ENCODE assay signal across 10 cellular contexts in the genomic region with DNA sequence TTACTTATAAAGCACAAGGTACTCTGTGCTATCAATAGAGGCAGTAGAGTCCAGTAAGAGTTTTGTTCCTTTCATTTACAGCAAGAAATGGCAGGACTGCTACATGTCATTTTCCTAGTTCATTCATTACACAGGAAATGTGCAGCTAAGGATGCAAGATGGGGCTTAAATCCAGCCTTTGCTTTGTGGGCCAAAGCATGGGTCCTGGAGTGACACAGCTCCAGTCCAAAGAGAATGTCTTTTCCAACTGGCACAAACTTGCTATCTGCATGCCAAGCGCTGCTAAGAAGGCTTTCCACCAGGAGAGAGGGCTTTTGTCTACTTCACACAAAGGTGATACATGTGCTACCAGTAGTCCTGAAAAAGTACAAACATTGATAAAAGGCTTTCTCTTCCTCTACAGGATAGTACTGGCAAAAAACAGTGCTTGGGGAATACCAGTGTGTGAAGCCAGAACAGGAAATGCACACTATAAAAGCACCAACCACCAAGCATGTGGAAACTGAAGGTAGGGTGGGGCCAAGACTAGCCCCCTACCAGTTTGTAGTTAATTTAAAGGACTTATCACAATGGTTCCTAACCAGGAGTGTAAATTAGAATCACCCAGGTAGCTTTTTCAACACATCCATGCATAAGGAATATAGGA.
DNase-seq lines count a peak whose midpoint lies in the region; ATAC-seq, FAIRE-seq and TF ChIP-seq lines count a peak whose summit lies in the region.
"Had no signal": no experiment of that assay in that cellular context is flagged by ENCODE, and none has a peak within 500 bp of the region (broad histone marks: within the 10 kb centered on the region; RNA-seq: fewer than 3 reads in every experiment).

No MANE protein-coding gene starts in this region.

- CTCF ChIA-PET in MCF 10A (lab: Yijun Ruan, JAX) (interaction anchor here (0.5 to 10.2 kb wide), 12 partner anchors 13 to 772 kb away, joined by 3 to 73 read pairs (median 4); no protein-coding TSS in a partner anchor), mammary epithelial cell (lab: Charles Lee; ENCODE audit: low non-redundant PET) (interaction anchor here (0.6 kb wide), 1 partner anchor 154 kb away, joined by 7 read pairs; no protein-coding TSS in a partner anchor)

- POLR2A ChIA-PET in MCF 10A (lab: Yijun Ruan, JAX), result interaction anchor here (0.6 to 1.6 kb wide), 12 partner anchors 11 to 1886 kb away, joined by 3 to 13 read pairs (median 4); a partner anchor contains a TSS

- BruUV-seq in MCF 10A (replicated peaks; lab: Mats Ljungman, UMichigan) (TSS peak; percentile 17), mammary epithelial cell (replicated peaks; lab: Mats Ljungman, UMichigan) (no TSS peak)

- intact Hi-C loops in MCF 10A (cut with micrococcal nuclease), result no loop called here
- intact Hi-C loops in mammary epithelial cell (cut with micrococcal nuclease), result no loop called here

- H3K4me3 Mint-ChIP-seq in MCF 10A (ENCODE audit: unreplicated experiment), result no peak overlapping the region
- peak overlapping the region; percentile 34 to 41 for H3K4me3 Mint-ChIP-seq in effector memory CD8-positive, alpha-beta T cell

- DNase-seq in MCF 10A (ENCODE audit: unreplicated experiment), result no peak
- DNase-seq in mammary epithelial cell, result no peak
- DNase-seq in KBM-7, result peak; percentile 22
- DNase-seq in effector memory CD8-positive, alpha-beta T cell, result no peak
- DNase-seq in HTR-8/SVneo (ENCODE audit: insufficient read length, low spot score), result no peak
- DNase-seq: NCI-H524 had no signal

- H3K4me2 ChIP-seq in mammary epithelial cell (ENCODE audit: insufficient read depth, low read depth, low read length), result no peak overlapping the region

- FAIRE-seq in HTR-8/SVneo (lab: Jason Lieb, UNC), result no peak

- dilution Hi-C loops in mammary epithelial cell (cut with HindIII; ENCODE audit: low sequenced_read_pairs), result no loop called here

- no peaks in the 10 kb centered on the region for H3K9me3 ChIP-seq in mammary epithelial cell (replicated peaks; ENCODE audit: insufficient read depth, low read length)
- H3K9me3 ChIP-seq in thymus (ENCODE audit: control insufficient read depth), result no peaks in the 10 kb centered on the region

- WGBS in mammary epithelial cell (ENCODE audit: low coverage, missing lambda C conversion rate), result no CpG with 5 or more reads among the region's 1 CpG
- 90% methylated on average over 1 of the region's 1 CpG for WGBS in thymus

- H3K9ac ChIP-seq in mammary epithelial cell (ENCODE audit: insufficient read depth, low read length), result no peak overlapping the region

- H3K9me3 Mint-ChIP-seq in MCF 10A (ENCODE audit: unreplicated experiment), result no peaks in the 10 kb centered on the region
- no peaks in the 10 kb centered on the region for H3K9me3 Mint-ChIP-seq in effector memory CD8-positive, alpha-beta T cell

- H3K4me1 ChIP-seq in mammary epithelial cell (ENCODE audit: insufficient read depth, low read length), result no peaks in the 10 kb centered on the region
- peaks cover 7% of the 10 kb centered on the region for H3K4me1 ChIP-seq in thymus (ENCODE audit: control insufficient read depth, insufficient read depth, low read length)

- H3K27me3 ChIP-seq in mammary epithelial cell (ENCODE audit: insufficient read depth, low read length) (no peaks in the 10 kb centered on the region), thymus (ENCODE audit: control insufficient read depth, insufficient read depth) (no peaks in the 10 kb centered on the region)

- H2AFZ ChIP-seq in mammary epithelial cell (ENCODE audit: low read depth, low read length), result no peak overlapping the region

- no peak overlapping the region for H3K4me3 ChIP-seq in mammary epithelial cell (replicated peaks in 1 of 3; ENCODE audit: insufficient read depth in 1 of 3, low read depth in 2 of 3, low read length in 3 of 3)
- no peak overlapping the region for H3K4me3 ChIP-seq in thymus (ENCODE audit: low read length)

- peaks cover 57% of the 10 kb centered on the region for H3K79me2 ChIP-seq in mammary epithelial cell (ENCODE audit: insufficient read depth, low read length)

- no peaks in the 10 kb centered on the region for H4K20me1 ChIP-seq in mammary epithelial cell (ENCODE audit: insufficient read depth, low read length)

- no peaks in the 10 kb centered on the region for H3K27me3 Mint-ChIP-seq in MCF 10A (ENCODE audit: insufficient read depth, unreplicated experiment)
- no peaks in the 10 kb centered on the region for H3K27me3 Mint-ChIP-seq in effector memory CD8-positive, alpha-beta T cell

- no peak overlapping the region for H3K27ac Mint-ChIP-seq in MCF 10A (ENCODE audit: low read depth, unreplicated experiment)
- H3K27ac Mint-ChIP-seq in effector memory CD8-positive, alpha-beta T cell, result peak overlapping the region; percentile 35 to 55

- peak; percentile 67 for ATAC-seq in effector memory CD8-positive, alpha-beta T cell (replicated peaks)
- ATAC-seq in GM18873 (IDR thresholded peaks at IDR 0.05; ENCODE audit: low FRiP score, unreplicated experiment), result no peak
- no peak for ATAC-seq in HG03175 (IDR thresholded peaks at IDR 0.05; ENCODE audit: unreplicated experiment)

- TF ChIP-seq CTCF in MCF 10A (IDR thresholded peaks at IDR 0.05; ENCODE audit: unreplicated experiment), result no peak
- no peak for TF ChIP-seq CTCF in mammary epithelial cell (conservative IDR thresholded peaks at IDR 0.05 in 1 of 2, IDR thresholded peaks at IDR 0.05 in 1 of 2; ENCODE audit: extremely low read depth in 1 of 2, insufficient read depth in 1 of 2, low read depth in 1 of 2, low read length in 2 of 2)

- no peaks in the 10 kb centered on the region for H3K36me3 ChIP-seq in mammary epithelial cell (ENCODE audit: insufficient read depth, low read length)
- H3K36me3 ChIP-seq in thymus (ENCODE audit: control insufficient read depth, insufficient read depth), result peaks cover 8% of the 10 kb centered on the region

- in situ Hi-C loops in mammary epithelial cell (cut with MboI; ENCODE audit: low sequenced_read_pairs in 2 of 2) (no loop called here), KBM-7 (cut with MboI; ENCODE audit: low pct_unique_long_range_greater_than_20kb, low sequenced_read_pairs) (no loop called here)

- H3K27ac ChIP-seq in mammary epithelial cell (ENCODE audit: insufficient read depth, low read depth, low read length) (no peak overlapping the region), thymus (ENCODE audit: low read depth) (peak overlapping the region; percentile 59)
- H3K27ac ChIP-seq: C4-2B had no signal

- H3K4me1 Mint-ChIP-seq in MCF 10A (ENCODE audit: insufficient read depth, unreplicated experiment), result peaks cover 7% of the 10 kb centered on the region
- peaks cover 26 to 50% of the 10 kb centered on the region in 2 donors for H3K4me1 Mint-ChIP-seq in effector memory CD8-positive, alpha-beta T cell (ENCODE audit: low read depth in 2 of 2)

- peaks cover 18% of the 10 kb centered on the region for H3K36me3 Mint-ChIP-seq in MCF 10A (ENCODE audit: insufficient read depth, unreplicated experiment)
- peaks cover 48% of the 10 kb centered on the region for H3K36me3 Mint-ChIP-seq in effector memory CD8-positive, alpha-beta T cell (ENCODE audit: insufficient read depth)
